ENCODE assay signal across 8 cellular contexts in genomic region chr2:165794520-165794882, GRCh38. TPM values are rescaled to one million over a fixed set of nuclear protein-coding genes. Genes with fewer than 3 reads are reported as not detected.
DNase-seq lines count a peak whose midpoint lies in the region; ATAC-seq, FAIRE-seq and TF ChIP-seq lines count a peak whose summit lies in the region.

No MANE protein-coding gene starts in this region.

- peak overlapping the region; percentile 88 for H3K4ac ChIP-seq in H1 (replicated peaks; ENCODE audit: insufficient read length, low read depth, low read length)

- H3K4me3 ChIP-seq in Karpas-422 (ENCODE audit: low read length) (peak overlapping the region; percentile 69), H1 (ENCODE audit: extremely low read depth in 1 of 4, insufficient read depth in 2 of 4, low read depth in 3 of 4, low read length in 4 of 4) (peak overlapping the region; percentile 65 to 83 (median 79)), mesodermal cell (ENCODE audit: extremely low read depth, insufficient read depth, low read length, poor library complexity, severe bottlenecking) (peak overlapping the region; percentile 38)

- peak overlapping the region; percentile 50; the same call in 1 of the 2 replicates for H2BK12ac ChIP-seq in H1 (ENCODE audit: low read depth, low read length)

- CTCF ChIA-PET in activated CD4-positive, alpha-beta T cell treated with anti-CD3 and anti-CD28 coated beads, Interleukin-2, amount 10 ng/mL, durations not matched to agents 7 days and 5 days (lab: Charles Lee): interaction anchor here (1.1 to 1.8 kb wide), 3 partner anchors 9 to 80 kb away, joined by 3 to 5 read pairs (median 4); no protein-coding TSS in a partner anchor
- CTCF ChIA-PET in H1 (lab: Charles Lee; ENCODE audit: partially characterized antibody): interaction anchor here (0.9 to 2.7 kb wide), 6 partner anchors 11 to 386 kb away, joined by 3 to 13 read pairs (median 4); no protein-coding TSS in a partner anchor

- H3K79me1 ChIP-seq in H1 (ENCODE audit: low read depth, low read length): no peaks in the 10 kb centered on the region

- H3K27ac Mint-ChIP-seq in activated CD4-positive, alpha-beta T cell treated with anti-CD3 and anti-CD28 coated beads, Interleukin-2, amount 10 ng/mL, durations not matched to agents 7 days and 5 days: peak overlapping the region; percentile 94

- H3K27me3 ChIP-seq in Karpas-422 (ENCODE audit: low read length): no peaks in the 10 kb centered on the region
- no peaks in the 10 kb centered on the region; a peak in 1 of 7 replicates for H3K27me3 ChIP-seq in H1 (replicated peaks in 1 of 4; ENCODE audit: control insufficient read depth in 3 of 4, extremely low read depth in 1 of 4, insufficient read depth in 3 of 4, low read length in 3 of 4)

- H3K4me2 ChIP-seq in Karpas-422 (ENCODE audit: low read depth, low read length, poor library complexity, severe bottlenecking): peak overlapping the region; percentile 78
- H3K4me2 ChIP-seq in H1 (ENCODE audit: insufficient read depth in 1 of 2, low read depth in 2 of 2, low read length in 2 of 2): peak overlapping the region; percentile 85 to 93

- H3K9ac ChIP-seq in Karpas-422 (ENCODE audit: low read length) (peak overlapping the region; percentile 38), H1 (replicated peaks in 1 of 4; ENCODE audit: extremely low read depth in 1 of 4, low read depth in 3 of 4, low read length in 3 of 4) (peak overlapping the region in 3 of 4 experiments; percentile 62 to 64 (median 63); a peak in 5 of 7 replicates)

- peaks cover 16% of the 10 kb centered on the region for H3K36me3 Mint-ChIP-seq in activated CD4-positive, alpha-beta T cell treated with anti-CD3 and anti-CD28 coated beads, Interleukin-2, amount 10 ng/mL, durations not matched to agents 7 days and 5 days (ENCODE audit: low read depth)

- H4K20me1 ChIP-seq in Karpas-422 (ENCODE audit: insufficient read depth, low read depth, low read length) (no peaks in the 10 kb centered on the region), H1 (replicated peaks in 1 of 2; ENCODE audit: control insufficient read depth in 1 of 2, insufficient read depth in 2 of 2, low read length in 2 of 2) (no peaks in the 10 kb centered on the region)

- peak overlapping the region; percentile 98 for H3K18ac ChIP-seq in H1 (ENCODE audit: extremely low read depth, low read length)

- no peak overlapping the region for H3K14ac ChIP-seq in H1 (ENCODE audit: insufficient read length)

- WGBS in H1 (ENCODE audit: extremely low coverage in 1 of 2, insufficient coverage in 1 of 2, insufficient read length in 1 of 2, insufficient replicate concordance in 2 of 2, low coverage in 1 of 2, low lambda C conversion rate in 2 of 2, missing lambda C conversion rate in 1 of 2), 2 experiments: 3% methylated on average over 18 of the region's 18 CpGs; no CpG with 5 or more reads in 1 of the 2 experiments
- 55 to 66% methylated on average over 9 to 16 of the region's 18 CpGs for whole genome bisulfite sequencing in mesodermal cell (ENCODE audit: insufficient coverage in 2 of 2), 2 experiments

- peak; percentile 7 for DNase-seq in GM04503 (ENCODE audit: low read depth)
- DNase-seq in Karpas-422: peak; percentile 52
- DNase-seq in activated CD4-positive, alpha-beta T cell treated with anti-CD3 and anti-CD28 coated beads, Interleukin-2, amount 10 ng/mL, durations not matched to agents 7 days and 5 days: peak; percentile 79
- DNase-seq in H1 (ENCODE audit: low read depth in 1 of 2, low spot score in 2 of 2): no peak
- peak; percentile 30 for DNase-seq in stimulated activated CD8-positive, alpha-beta memory T cell treated with anti-CD3 and anti-CD28 coated beads, Interleukin-7, amount 100 ng/mL, for 24 hours (ENCODE audit: low read depth)
- no peak for DNase-seq in SW 1271 (lab: John Stamatoyannopoulos, UW)

- no peak overlapping the region for H2AK5ac ChIP-seq in H1 (ENCODE audit: low read depth, low read length)

- H3K9me3 ChIP-seq in Karpas-422 (ENCODE audit: low read length): no peaks in the 10 kb centered on the region
- no peaks in the 10 kb centered on the region for H3K9me3 ChIP-seq in H1 (ENCODE audit: insufficient read depth in 2 of 2, low read depth in 1 of 2, low read length in 1 of 2)
- H3K9me3 ChIP-seq in mesodermal cell (ENCODE audit: control insufficient read depth, low read length): no peaks in the 10 kb centered on the region

- no peak overlapping the region for H3K23ac ChIP-seq in H1 (ENCODE audit: insufficient read length)

- H4K5ac ChIP-seq in H1 (ENCODE audit: insufficient read length, low read depth, low read length): peak overlapping the region; percentile 78

- H3K27me3 Mint-ChIP-seq in activated CD4-positive, alpha-beta T cell treated with anti-CD3 and anti-CD28 coated beads, Interleukin-2, amount 10 ng/mL, durations not matched to agents 7 days and 5 days: peaks cover 18% of the 10 kb centered on the region

- H3K9me3 Mint-ChIP-seq in activated CD4-positive, alpha-beta T cell treated with anti-CD3 and anti-CD28 coated beads, Interleukin-2, amount 10 ng/mL, durations not matched to agents 7 days and 5 days: no peaks in the 10 kb centered on the region

- H4K8ac ChIP-seq in H1 (ENCODE audit: extremely low read depth, insufficient read depth, low read length): peak overlapping the region; percentile 81; the same call in 1 of the 2 replicates

- H3K27ac ChIP-seq in Karpas-422 (ENCODE audit: low read length) (no peak overlapping the region), H1 (ENCODE audit: low read depth, low read length) (peak overlapping the region; percentile 59; the same call in 1 of the 2 replicates), mesodermal cell (ENCODE audit: low read depth, low read length, severe bottlenecking) (no peak overlapping the region)

- no peak for TF ChIP-seq CTCF in H1 (IDR thresholded peaks at IDR 0.05; ENCODE audit: control extremely low read depth in 1 of 3, insufficient read depth in 1 of 3, low read depth in 1 of 3, low read length in 3 of 3)

- peaks cover 43% of the 10 kb centered on the region for H3K4me1 Mint-ChIP-seq in activated CD4-positive, alpha-beta T cell treated with anti-CD3 and anti-CD28 coated beads, Interleukin-2, amount 10 ng/mL, durations not matched to agents 7 days and 5 days

- H3K79me2 ChIP-seq in Karpas-422 (ENCODE audit: low read length): no peaks in the 10 kb centered on the region
- peaks cover 3 to 40% of the 10 kb centered on the region in 2 experiments for H3K79me2 ChIP-seq in H1 (ENCODE audit: control insufficient read depth in 1 of 2, insufficient read depth in 2 of 2, low read length in 2 of 2)

- peak overlapping the region; percentile 91 for H3K4me3 Mint-ChIP-seq in activated CD4-positive, alpha-beta T cell treated with anti-CD3 and anti-CD28 coated beads, Interleukin-2, amount 10 ng/mL, durations not matched to agents 7 days and 5 days

- ATAC-seq in GM21737 (IDR thresholded peaks at IDR 0.05; ENCODE audit: unreplicated experiment): peak; percentile 99

- no peak for TF ChIP-seq RAD21 in H1 (IDR thresholded peaks at IDR 0.05 in 1 of 2, conservative IDR thresholded peaks at IDR 0.05 in 1 of 2; ENCODE audit: low read depth in 2 of 2, low read length in 2 of 2)

- H2BK15ac ChIP-seq in H1 (ENCODE audit: low read length): no peak overlapping the region

- H3K9me2 ChIP-seq in Karpas-422 (replicated peaks; ENCODE audit: insufficient read depth, low read length): no peaks in the 10 kb centered on the region

- H2BK20ac ChIP-seq in H1 (ENCODE audit: low read length): no peak overlapping the region

- no peak; a peak in 1 of 3 replicates for TF ChIP-seq POLR2A in H1 (IDR thresholded peaks at IDR 0.05; ENCODE audit: control extremely low read depth in 1 of 2, low read depth in 2 of 2, low read length in 2 of 2)

- H3K36me3 ChIP-seq in Karpas-422 (ENCODE audit: insufficient read depth, low read length) (no peaks in the 10 kb centered on the region), H1 (ENCODE audit: control insufficient read depth in 2 of 4, insufficient read depth in 4 of 4, low read length in 3 of 4) (no peaks in the 10 kb centered on the region; a peak in 1 of 8 replicates), mesodermal cell (ENCODE audit: control insufficient read depth, insufficient read depth, low read length) (no peaks in the 10 kb centered on the region)

- peak overlapping the region; percentile 99 for H2AFZ ChIP-seq in Karpas-422 (ENCODE audit: low read length)
- H2AFZ ChIP-seq in H1 (ENCODE audit: low read length): peak overlapping the region; percentile 76

- H3K4me1 ChIP-seq in Karpas-422 (ENCODE audit: low read length): peaks cover 11% of the 10 kb centered on the region
- H3K4me1 ChIP-seq in H1 (replicated peaks in 1 of 4; ENCODE audit: control insufficient read depth in 3 of 4, insufficient read depth in 4 of 4, low read length in 3 of 4): peaks cover 0 to 26% (median 1%) of the 10 kb centered on the region in 4 experiments; a peak in 3 of 7 replicates
- H3K4me1 ChIP-seq in mesodermal cell (ENCODE audit: control insufficient read depth, insufficient read depth, low read length, poor library complexity, severe bottlenecking): no peaks in the 10 kb centered on the region

- peak overlapping the region; percentile 87 for H2BK120ac ChIP-seq in H1 (replicated peaks; ENCODE audit: low read depth, low read length)

- H3K23me2 ChIP-seq in H1 (ENCODE audit: low read depth, low read length): peaks cover 8% of the 10 kb centered on the region; the same call in 1 of the 2 replicates

- POLR2A ChIA-PET in activated CD4-positive, alpha-beta T cell treated with anti-CD3 and anti-CD28 coated beads, Interleukin-2, amount 10 ng/mL, durations not matched to agents 7 days and 5 days (lab: Charles Lee): no interaction called here
- POLR2A ChIA-PET in H1 (lab: Charles Lee; ENCODE audit: partially characterized antibody): interaction anchor here (1.0 to 2.4 kb wide), 7 partner anchors 8 to 355 kb away, joined by 3 to 12 read pairs (median 5); no protein-coding TSS in a partner anchor

- TF ChIP-seq EP300 in H1 (IDR thresholded peaks at IDR 0.05; ENCODE audit: borderline replicate concordance in 1 of 2, low read depth in 2 of 2, low read length in 2 of 2): no peak

- H4K91ac ChIP-seq in H1 (replicated peaks; ENCODE audit: insufficient read length, low read length): peak overlapping the region; percentile 86

- peak overlapping the region; percentile 92 for H2BK5ac ChIP-seq in H1 (ENCODE audit: low read depth, low read length)

- H3K56ac ChIP-seq in H1 (replicated peaks; ENCODE audit: insufficient read length, low read depth, low read length): peak overlapping the region; percentile 62

- no peak for FAIRE-seq in H1 (lab: Jason Lieb, UNC)

RNA-seq across cellular contexts. Expression of gene GALNT3, which starts 0.5 kb away (rescaled TPM):
- 0.94 and 3.0 TPM in 2 replicates for total RNA-seq in Karpas-422 (2014; rRNA removed; shearing (Covaris generic); ENCODE audit: low replicate concordance)
- total RNA-seq in activated CD4-positive, alpha-beta T cell treated with anti-CD3 and anti-CD28 coated beads, Interleukin-2, amount 10 ng/mL, durations not matched to agents 7 days and 5 days: 1 to 10 TPM; 9.0 to 9.9 TPM
- total RNA-seq in H1 (2021; fragmentation: NEBNext Ultra II Directional; extraction: Animal tissue kit (Norgen Biotek cat#: 25700)): 22.6 and 23.6 TPM in 2 replicates
- 1.8 and 3.4 TPM in 2 replicates for polyA plus RNA-seq in H1 (2011; rRNA removed)
- polyA plus RNA-seq in H1 (2011; cell fraction: cytosol; rRNA removed): 4.6 TPM
- 3.8 TPM for polyA plus RNA-seq in H1 (2011; cell fraction: nucleus; rRNA removed)
- polyA plus RNA-seq in H1 (2012, experiment 1 of 2): 6.7 to 15.7 TPM (median 8.2 TPM) in 4 replicates
- 2.4 TPM for polyA plus RNA-seq in H1 (2012, experiment 2 of 2)
- 18.2 TPM for polyA plus RNA-seq in H1 (2013, experiment 1 of 2)
- polyA plus RNA-seq in H1 (2013, experiment 2 of 2): 19.7 TPM
- polyA minus RNA-seq in H1 (2011; rRNA and poly(A)+ RNA removed): 15.8 and 18.0 TPM in 2 replicates
- polyA minus RNA-seq in H1 (2011; cell fraction: cytosol; rRNA and poly(A)+ RNA removed): 27.1 TPM
- 48.4 TPM for polyA minus RNA-seq in H1 (2011; cell fraction: nucleus; rRNA and poly(A)+ RNA removed)
- polyA plus RNA-seq in mesodermal cell (2013, experiment 1 of 2): 0.18 TPM
- polyA plus RNA-seq in mesodermal cell (2013, experiment 2 of 2): 0.25 TPM

Comparison
In these comparisons a context has a peak if more than half of its experiments do, and no peak if none do; other contexts are left out.
1. DNase-seq: peak in GM04503 (single experiment), Karpas-422 (single experiment), activated CD4-positive, alpha-beta T cell treated with anti-CD3 and anti-CD28 coated beads, Interleukin-2, amount 10 ng/mL, durations not matched to agents 7 days and 5 days (single experiment) and stimulated activated CD8-positive, alpha-beta memory T cell treated with anti-CD3 and anti-CD28 coated beads, Interleukin-7, amount 100 ng/mL, for 24 hours (single experiment); none in H1 (0 of 2) and SW 1271 (0 of 2).
2. Peak in every context shown above with its lines, with median percentiles within 50 percentile points of each other: H3K4me3 ChIP-seq.